Comparison of ENCODE assay signal across 9 cellular contexts in the genomic region with DNA sequence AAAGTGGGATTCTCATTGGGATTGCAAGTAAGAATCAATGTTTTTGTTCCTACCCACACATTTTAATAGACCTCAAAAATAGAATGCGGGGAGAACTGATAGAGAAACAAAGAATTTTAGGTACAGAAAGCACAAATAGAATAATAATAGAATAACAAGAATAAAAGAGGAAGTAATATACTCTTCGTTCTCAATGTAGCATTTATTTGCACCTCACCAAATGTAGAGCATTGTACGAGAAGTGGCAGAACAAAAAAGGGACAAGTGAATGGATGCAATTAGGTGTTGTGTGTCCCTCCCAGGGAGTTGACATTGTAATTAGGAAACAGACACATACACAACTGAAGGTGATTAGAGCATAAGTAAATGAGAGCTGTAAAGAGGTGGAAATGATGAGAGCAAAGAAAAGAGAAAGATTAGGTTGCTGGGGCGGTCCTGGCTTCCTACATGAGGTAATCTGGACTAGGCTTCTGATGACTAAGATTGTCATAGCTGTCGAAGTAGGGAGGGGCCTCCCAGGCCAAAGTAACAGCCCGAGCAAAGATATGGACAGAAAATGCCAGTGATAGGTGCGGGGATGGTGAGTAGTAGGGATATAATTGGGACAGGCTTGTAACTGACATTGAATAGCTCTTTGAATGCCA. TPM values are rescaled to one million over a fixed set of nuclear protein-coding genes. Genes with fewer than 3 reads are reported as not detected.
DNase-seq lines count a peak whose midpoint lies in the region; ATAC-seq, FAIRE-seq and TF ChIP-seq lines count a peak whose summit lies in the region.
"Had no signal": no experiment of that assay in that cellular context is flagged by ENCODE, and none has a peak within 500 bp of the region (broad histone marks: within the 10 kb centered on the region; RNA-seq: fewer than 3 reads in every experiment).

No MANE protein-coding gene starts in this region.

- no peak overlapping the region for H3K4me3 Mint-ChIP-seq in astrocyte (ENCODE audit: unreplicated experiment)

- H3K27ac Mint-ChIP-seq in astrocyte (ENCODE audit: unreplicated experiment) = no peak overlapping the region

- in situ Hi-C loops in gastrocnemius medialis (cut with MboI; ENCODE audit: low sequenced_read_pairs in 4 of 4) = no loop called here

- no peak for TF ChIP-seq POLR2A in gastrocnemius medialis (IDR thresholded peaks at IDR 0.05)

- no peak overlapping the region for H2AFZ ChIP-seq in astrocyte (ENCODE audit: low read depth, low read length)

- peaks cover 23% of the 10 kb centered on the region for H3K4me1 Mint-ChIP-seq in astrocyte (ENCODE audit: low read depth, unreplicated experiment)

- peaks cover 2% of the 10 kb centered on the region for H3K36me3 Mint-ChIP-seq in astrocyte (ENCODE audit: low read depth, unreplicated experiment)

- no peak for TF ChIP-seq CTCF in astrocyte (IDR thresholded peaks at IDR 0.05; ENCODE audit: insufficient read depth, low read depth, low read length)
- TF ChIP-seq CTCF in gastrocnemius medialis (IDR thresholded peaks at IDR 0.05 in 4 of 5, conservative IDR thresholded peaks at IDR 0.05 in 1 of 5) = no peak

- peak overlapping the region; percentile 60 for H3K4me2 ChIP-seq in astrocyte (ENCODE audit: low read length)

- no peaks in the 10 kb centered on the region for H3K36me3 ChIP-seq in astrocyte (ENCODE audit: insufficient read depth, low read length)
- no peaks in the 10 kb centered on the region for H3K36me3 ChIP-seq in gastrocnemius medialis

- no peak overlapping the region for H3K4me3 ChIP-seq in astrocyte (ENCODE audit: insufficient read depth, low read depth, low read length)
- H3K4me3 ChIP-seq in gastrocnemius medialis = no peak overlapping the region

- peak; percentile 58 to 60 for ATAC-seq in activated CD4-positive, CD25-positive, alpha-beta regulatory T cell treated with anti-CD3 and anti-CD28 coated beads, Interleukin-2, amount 50 U/mL, for 24 hours
- ATAC-seq in HG02884 (IDR thresholded peaks at IDR 0.05; ENCODE audit: unreplicated experiment) = peak; percentile 65
- ATAC-seq in gastrocnemius medialis = peak; percentile 68

- no peaks in the 10 kb centered on the region for H3K9me3 ChIP-seq in astrocyte (ENCODE audit: insufficient read depth, low read depth, low read length)
- H3K9me3 ChIP-seq in gastrocnemius medialis = no peaks in the 10 kb centered on the region

- no peak overlapping the region for H3K27ac ChIP-seq in astrocyte (ENCODE audit: low read depth, low read length)
- H3K27ac ChIP-seq in gastrocnemius medialis = peak overlapping the region in 2 of 4 donors; percentile 39 to 41

- peaks cover 91% of the 10 kb centered on the region for H3K79me2 ChIP-seq in astrocyte (ENCODE audit: insufficient read depth, low read length)

- FAIRE-seq in astrocyte (lab: Jason Lieb, UNC) = peak; percentile 74

- H3K27me3 Mint-ChIP-seq in astrocyte (ENCODE audit: low read depth, unreplicated experiment) = no peaks in the 10 kb centered on the region

- H3K4me1 ChIP-seq in astrocyte (ENCODE audit: insufficient read depth, low read length) = peaks cover 14% of the 10 kb centered on the region
- H3K4me1 ChIP-seq in gastrocnemius medialis = peaks cover 35 to 54% of the 10 kb centered on the region in 2 donors

- H3K9me3 Mint-ChIP-seq in astrocyte (ENCODE audit: unreplicated experiment) = no peaks in the 10 kb centered on the region

- no peak overlapping the region for H3K9ac ChIP-seq in astrocyte (ENCODE audit: low read length)

- H3K27me3 ChIP-seq in astrocyte (ENCODE audit: insufficient read depth, low read length) (no peaks in the 10 kb centered on the region), gastrocnemius medialis (no peaks in the 10 kb centered on the region)

- H4K20me1 ChIP-seq in astrocyte (ENCODE audit: insufficient read depth, low read length) = peaks cover 51% of the 10 kb centered on the region

- intact Hi-C loops in gastrocnemius medialis (cut with DNase I; ENCODE audit: low total_unique reads) = no loop called here

- DNase-seq in activated CD4-positive, CD25-positive, alpha-beta regulatory T cell (lab: John Stamatoyannopoulos, UW) = no peak
- DNase-seq in astrocyte (ENCODE audit: low read depth) = peak; percentile 20
- DNase-seq in gastrocnemius medialis = peak in 1 of 2 donors; percentile 25
- no peak for DNase-seq in NCI-H1930 (lab: John Stamatoyannopoulos, UW)
- no peak for DNase-seq in cortex of kidney (lab: John Stamatoyannopoulos, UW)
- DNase-seq in stimulated activated CD4-positive, alpha-beta T cell treated with anti-CD3 and anti-CD28 coated beads, Interleukin-1b, Interleukin-23, amount 100 ng/mL, for 48 hours = no peak
- DNase-seq: hippocampal formation had no signal

RNA-seq across cellular contexts. Expression of a gene that starts 10.4 kb away (rescaled TPM):
- total RNA-seq in astrocyte (31.2 and 34.2 TPM in 2 replicates), gastrocnemius medialis (10 to 100 TPM; 15.0 to 21.7 (median 18.5) TPM)

RNA-seq across cellular contexts. Expression of a gene that starts 35.1 kb away (rescaled TPM):
- total RNA-seq in astrocyte (16.6 and 17.0 TPM in 2 replicates), gastrocnemius medialis (1 to 10 TPM; 1.4 to 4.3 (median 2.9) TPM)

RNA-seq across cellular contexts. Expression of a gene that starts 35.2 kb away (rescaled TPM):
- total RNA-seq in astrocyte (16.1 and 22.0 TPM in 2 replicates), gastrocnemius medialis (1 to 10 TPM; 2.8 to 8.0 (median 7.0) TPM)

RNA-seq across cellular contexts. Expression of a gene that starts 46.4 kb away (rescaled TPM):
- total RNA-seq in astrocyte = 1.0 and 2.3 TPM in 2 replicates
- total RNA-seq in gastrocnemius medialis = 1 to 10 TPM; 2.9 to 4.1 (median 3.3) TPM
